8 cellular contexts compared by ENCODE assay signal in the genomic region with DNA sequence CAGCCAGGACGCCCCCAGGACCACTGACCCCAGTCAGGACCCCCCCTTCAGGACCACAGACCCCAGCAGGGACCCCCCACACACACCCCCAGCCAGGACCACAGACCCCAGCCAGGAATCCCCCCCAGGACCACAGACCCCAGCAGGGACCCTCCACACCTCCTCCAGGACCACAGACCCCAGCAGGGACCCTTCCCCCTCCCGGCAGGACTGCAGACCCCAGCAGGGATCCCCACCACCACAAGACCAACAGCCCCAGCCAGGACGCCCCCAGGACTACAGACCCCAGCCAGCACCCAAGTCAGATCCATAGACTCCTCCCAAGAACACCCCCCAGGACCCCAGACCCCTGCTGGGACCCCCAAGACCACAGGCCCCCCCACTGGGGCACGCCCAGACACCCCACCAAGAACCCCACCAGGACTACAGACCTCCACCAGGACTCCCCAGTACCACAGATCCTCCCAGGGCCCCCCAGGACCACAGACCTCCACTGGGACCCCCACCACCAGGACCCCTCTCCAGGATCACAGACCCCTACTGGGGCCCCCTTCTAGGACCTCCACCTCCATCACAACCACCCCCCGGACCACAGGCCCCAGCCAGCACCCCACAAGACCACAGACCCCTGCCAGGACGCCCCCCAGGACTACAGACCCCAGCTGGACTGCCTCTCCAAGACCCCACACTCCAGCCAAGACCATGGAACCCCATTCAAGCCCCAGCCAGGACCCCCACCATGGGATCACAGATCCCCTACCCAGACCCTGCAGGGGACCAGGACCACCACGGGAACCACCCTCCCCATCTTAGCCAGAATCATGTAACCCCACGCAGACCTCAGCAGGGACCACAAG. TPM values are rescaled to one million over a fixed set of nuclear protein-coding genes. Genes with fewer than 3 reads are reported as not detected.
A peak's percentile ranks its signal among the peaks of the same experiment; 100 is the strongest.
DNase-seq lines count a peak whose midpoint lies in the region; TF ChIP-seq lines count a peak whose summit lies in the region.

No MANE protein-coding gene starts in this region.

- peaks cover 0 to 35% (median 31%) of the 10 kb centered on the region in 4 donors for H3K4me1 ChIP-seq in sigmoid colon

- DNase-seq in foreskin fibroblast: no peak
- no peak for DNase-seq in sigmoid colon
- DNase-seq in HuH-7.5 (ENCODE audit: low spot score): no peak
- no peak for DNase-seq in amniotic stem cell (lab: John Stamatoyannopoulos, UW)
- no peak for DNase-seq in NCI-H226
- no peak for DNase-seq in stimulated activated CD4-positive, alpha-beta T cell treated with anti-CD3 and anti-CD28 coated beads, Interleukin-2, amount 100 ng/mL, for 48 hours

- TF ChIP-seq CTCF in GM12875 (IDR thresholded peaks at IDR 0.05; ENCODE audit: borderline replicate concordance, insufficient read depth, low read depth, low read length) (no peak), VCaP (conservative IDR thresholded peaks at IDR 0.05) (no peak), foreskin fibroblast (IDR thresholded peaks at IDR 0.05; ENCODE audit: low read depth, low read length) (no peak), sigmoid colon (IDR thresholded peaks at IDR 0.05) (no peak)

- H3K27ac ChIP-seq in VCaP (peak overlapping the region; percentile 83; the same call in 1 of the 2 replicates), sigmoid colon (peak overlapping the region in 3 of 4 donors; percentile 89 to 90 (median 90))

- WGBS in sigmoid colon, 2 donors: 74 to 82% methylated on average over 8 of the region's 8 CpGs

- H3K27me3 ChIP-seq in sigmoid colon: no peaks in the 10 kb centered on the region

- no peaks in the 10 kb centered on the region for H3K9me3 ChIP-seq in sigmoid colon

- intact Hi-C loops in sigmoid colon (cut with DNase I): loop anchor here (2.0 to 5.0 kb wide), 3 partner anchors 17 to 909 kb away; a partner anchor contains a TSS

- no peaks in the 10 kb centered on the region for H3K36me3 ChIP-seq in sigmoid colon

- no peak for TF ChIP-seq POLR2A in sigmoid colon (IDR thresholded peaks at IDR 0.05)

- TF ChIP-seq EP300 in sigmoid colon (IDR thresholded peaks at IDR 0.05): no peak

- H3K4me3 ChIP-seq in GM12875 (ENCODE audit: low read depth, low read length) (peak overlapping the region; percentile 73), foreskin fibroblast (ENCODE audit: low read depth in 1 of 2, low read length in 2 of 2) (peak overlapping the region; percentile 77 to 88), sigmoid colon (peak overlapping the region; percentile 59 to 94 (median 86))

RNA-seq across cellular contexts. Expression of a gene that starts 0.7 kb away (rescaled TPM):
- total RNA-seq in sigmoid colon: 10 to 100 TPM; 12.5 to 25.2 (median 15.1) TPM
- 10 to 100 TPM; 12.5 to 16.8 (median 16.2) TPM for polyA plus RNA-seq in sigmoid colon

RNA-seq across cellular contexts. Expression of a gene that starts 0.7 kb away (rescaled TPM):
- 10 to 100 TPM; 25.8 to 35.6 (median 27.6) TPM for total RNA-seq in sigmoid colon
- polyA plus RNA-seq in sigmoid colon: 10 to 100 TPM; 24.6 to 30.6 (median 29.4) TPM
